In the genomic region with DNA sequence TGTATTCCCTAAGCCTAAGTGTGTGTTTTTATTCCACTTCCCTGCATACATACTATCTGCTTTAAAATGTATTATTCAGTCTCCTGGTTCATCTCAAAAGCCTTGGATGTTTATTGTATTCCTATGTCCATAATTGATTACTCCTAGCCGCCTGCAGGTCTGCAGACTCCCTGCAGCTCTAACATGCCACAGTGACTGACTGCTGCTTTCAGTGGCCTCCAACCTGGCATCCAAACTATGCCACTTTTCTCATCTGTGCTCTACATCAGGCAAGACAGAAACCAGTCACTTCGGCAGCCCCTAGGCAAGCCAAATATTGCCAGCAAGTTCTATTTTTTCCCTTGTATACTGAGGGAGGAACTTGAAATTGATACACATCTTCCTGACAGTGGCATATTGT, we compare ENCODE assay signal across 2 cellular contexts.
TF ChIP-seq lines count a peak whose summit lies in the region.

No MANE protein-coding gene starts in this region.

TF ChIP-seq in HepG2, 621 proteins besides CTCF, POLR2A, EP300 and RAD21 (continued from another document):
- TF ChIP-seq, protein P1, sequence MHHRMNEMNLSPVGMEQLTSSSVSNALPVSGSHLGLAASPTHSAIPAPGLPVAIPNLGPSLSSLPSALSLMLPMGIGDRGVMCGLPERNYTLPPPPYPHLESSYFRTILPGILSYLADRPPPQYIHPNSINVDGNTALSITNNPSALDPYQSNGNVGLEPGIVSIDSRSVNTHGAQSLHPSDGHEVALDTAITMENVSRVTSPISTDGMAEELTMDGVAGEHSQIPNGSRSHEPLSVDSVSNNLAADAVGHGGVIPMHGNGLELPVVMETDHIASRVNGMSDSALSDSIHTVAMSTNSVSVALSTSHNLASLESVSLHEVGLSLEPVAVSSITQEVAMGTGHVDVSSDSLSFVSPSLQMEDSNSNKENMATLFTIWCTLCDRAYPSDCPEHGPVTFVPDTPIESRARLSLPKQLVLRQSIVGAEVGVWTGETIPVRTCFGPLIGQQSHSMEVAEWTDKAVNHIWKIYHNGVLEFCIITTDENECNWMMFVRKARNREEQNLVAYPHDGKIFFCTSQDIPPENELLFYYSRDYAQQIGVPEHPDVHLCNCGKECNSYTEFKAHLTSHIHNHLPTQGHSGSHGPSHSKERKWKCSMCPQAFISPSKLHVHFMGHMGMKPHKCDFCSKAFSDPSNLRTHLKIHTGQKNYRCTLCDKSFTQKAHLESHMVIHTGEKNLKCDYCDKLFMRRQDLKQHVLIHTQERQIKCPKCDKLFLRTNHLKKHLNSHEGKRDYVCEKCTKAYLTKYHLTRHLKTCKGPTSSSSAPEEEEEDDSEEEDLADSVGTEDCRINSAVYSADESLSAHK (CRISPR knock-in tag; IDR thresholded peaks at IDR 0.05; ENCODE audit: borderline replicate concordance) = no peak

TF ChIP-seq in GM12878, 131 proteins besides CTCF, POLR2A, EP300 and RAD21 (continued from another document):
- no peak for TF ChIP-seq KAT2A (conservative IDR thresholded peaks at IDR 0.05; ENCODE audit: control insufficient read depth, low read depth, low read length)
- TF ChIP-seq PML (IDR thresholded peaks at IDR 0.05; ENCODE audit: low read length) = no peak
- no peak for TF ChIP-seq SUZ12 (IDR thresholded peaks at IDR 0.05; ENCODE audit: unreplicated experiment)
- no peak for TF ChIP-seq SMC3 (IDR thresholded peaks at IDR 0.05; ENCODE audit: borderline replicate concordance, low read length)
- no peak for TF ChIP-seq DPF2 (IDR thresholded peaks at IDR 0.05)
- TF ChIP-seq, protein P2, sequence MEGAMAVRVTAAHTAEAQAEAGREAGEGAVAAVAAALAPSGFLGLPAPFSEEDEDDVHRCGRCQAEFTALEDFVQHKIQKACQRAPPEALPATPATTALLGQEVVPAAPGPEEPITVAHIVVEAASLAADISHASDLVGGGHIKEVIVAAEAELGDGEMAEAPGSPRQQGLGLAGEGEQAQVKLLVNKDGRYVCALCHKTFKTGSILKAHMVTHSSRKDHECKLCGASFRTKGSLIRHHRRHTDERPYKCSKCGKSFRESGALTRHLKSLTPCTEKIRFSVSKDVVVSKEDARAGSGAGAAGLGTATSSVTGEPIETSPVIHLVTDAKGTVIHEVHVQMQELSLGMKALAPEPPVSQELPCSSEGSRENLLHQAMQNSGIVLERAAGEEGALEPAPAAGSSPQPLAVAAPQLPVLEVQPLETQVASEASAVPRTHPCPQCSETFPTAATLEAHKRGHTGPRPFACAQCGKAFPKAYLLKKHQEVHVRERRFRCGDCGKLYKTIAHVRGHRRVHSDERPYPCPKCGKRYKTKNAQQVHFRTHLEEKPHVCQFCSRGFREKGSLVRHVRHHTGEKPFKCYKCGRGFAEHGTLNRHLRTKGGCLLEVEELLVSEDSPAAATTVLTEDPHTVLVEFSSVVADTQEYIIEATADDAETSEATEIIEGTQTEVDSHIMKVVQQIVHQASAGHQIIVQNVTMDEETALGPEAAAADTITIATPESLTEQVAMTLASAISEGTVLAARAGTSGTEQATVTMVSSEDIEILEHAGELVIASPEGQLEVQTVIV (IDR thresholded peaks at IDR 0.05; ENCODE audit: borderline replicate concordance, partially characterized antibody) = no peak
